1 cellular context compared by ENCODE assay signal in the genomic region with DNA sequence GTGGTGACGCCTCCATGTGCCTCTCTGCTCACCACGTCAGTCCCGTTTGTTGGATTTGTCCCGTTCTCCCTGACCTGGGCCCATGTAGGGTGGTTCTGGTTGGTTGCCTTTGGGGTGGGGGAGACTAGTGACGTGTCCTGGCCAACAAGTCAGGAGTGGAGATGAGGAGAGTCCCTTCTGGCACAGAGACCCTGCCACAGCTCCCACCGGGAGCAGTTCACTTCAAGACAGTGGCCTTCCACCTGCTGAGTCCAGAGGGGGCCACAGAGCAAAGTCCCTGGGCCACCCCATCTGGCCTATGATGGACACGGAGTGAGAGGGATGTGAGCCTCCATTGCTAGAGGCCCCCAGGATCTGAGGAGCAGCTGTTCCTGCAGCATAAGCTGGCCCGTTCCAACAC.
TF ChIP-seq lines count a peak whose summit lies in the region.

No MANE protein-coding gene starts in this region.

TF ChIP-seq in HepG2, 621 proteins besides CTCF, POLR2A, EP300 and RAD21 (continued from another document):
- TF ChIP-seq, protein P1, sequence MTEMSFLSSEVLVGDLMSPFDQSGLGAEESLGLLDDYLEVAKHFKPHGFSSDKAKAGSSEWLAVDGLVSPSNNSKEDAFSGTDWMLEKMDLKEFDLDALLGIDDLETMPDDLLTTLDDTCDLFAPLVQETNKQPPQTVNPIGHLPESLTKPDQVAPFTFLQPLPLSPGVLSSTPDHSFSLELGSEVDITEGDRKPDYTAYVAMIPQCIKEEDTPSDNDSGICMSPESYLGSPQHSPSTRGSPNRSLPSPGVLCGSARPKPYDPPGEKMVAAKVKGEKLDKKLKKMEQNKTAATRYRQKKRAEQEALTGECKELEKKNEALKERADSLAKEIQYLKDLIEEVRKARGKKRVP (CRISPR knock-in tag; IDR thresholded peaks at IDR 0.05): no peak
- TF ChIP-seq CREB1 (IDR thresholded peaks at IDR 0.05) (0 out of 2 replicates have a peak, but pooled peaks have one; percentile 15), CREB1 (CRISPR knock-in tag; IDR thresholded peaks at IDR 0.05) (no peak), HOXA3 (CRISPR knock-in tag; IDR thresholded peaks at IDR 0.05) (no peak), FOSL1 (CRISPR knock-in tag; IDR thresholded peaks at IDR 0.05; ENCODE audit: borderline replicate concordance) (no peak)
TF ChIP-seq in HepG2: peak in this region for 1.
